In the genomic region with DNA sequence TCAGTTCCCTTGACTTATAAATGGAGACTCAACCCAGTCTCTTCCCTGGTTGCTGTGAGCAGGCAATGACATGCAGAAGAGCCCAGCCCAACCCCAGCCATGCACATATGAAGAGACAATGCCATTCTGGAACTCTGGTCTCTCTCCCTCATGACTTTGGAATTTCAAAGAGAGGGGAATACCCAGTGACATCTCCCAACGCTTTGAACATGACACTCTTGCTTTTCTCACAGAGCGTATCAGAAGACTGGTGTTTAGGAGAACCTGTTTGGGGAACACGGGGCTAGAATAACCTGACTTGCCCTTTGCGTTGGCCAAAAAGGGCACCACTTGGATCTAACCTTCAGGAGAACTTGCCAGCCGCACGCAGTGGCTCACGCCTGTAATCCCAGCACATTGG, we compare ENCODE assay signal across 23 cellular contexts. TPM values are rescaled to one million over a fixed set of nuclear protein-coding genes. Genes with fewer than 3 reads are reported as not detected.
DNase-seq lines count a peak whose midpoint lies in the region; ATAC-seq and TF ChIP-seq lines count a peak whose summit lies in the region.
"Had no signal": no experiment of that assay in that cellular context is flagged by ENCODE, and none has a peak within 500 bp of the region (broad histone marks: within the 10 kb centered on the region; RNA-seq: fewer than 3 reads in every experiment).

No MANE protein-coding gene starts in this region.

- H3K36me3 ChIP-seq in right atrium auricular region (peaks cover 73% of the 10 kb centered on the region), thymus (ENCODE audit: control insufficient read depth, insufficient read depth) (peaks cover 76% of the 10 kb centered on the region), Peyer's patch (peaks cover 0 to 94% (median 0%) of the 10 kb centered on the region in 3 donors)

- TF ChIP-seq CTCF in right atrium auricular region (IDR thresholded peaks at IDR 0.05) (no peak), nephron progenitor cell (IDR thresholded peaks at IDR 0.05) (no peak), Peyer's patch (IDR thresholded peaks at IDR 0.05) (no peak)

- H3K9me3 Mint-ChIP-seq in nephron progenitor cell: no peaks in the 10 kb centered on the region
- H3K9me3 Mint-ChIP-seq: CD4-positive, alpha-beta memory T cell; IgD-negative memory B cell had no signal

- ATAC-seq in left cardiac atrium (peak; percentile 20 to 38), esophagus mucosa (peak; percentile 80), GM18519 (IDR thresholded peaks at IDR 0.05; ENCODE audit: low FRiP score, unreplicated experiment) (no peak)
- ATAC-seq: GM12878 had no signal

- TF ChIP-seq POLR2A in Peyer's patch (IDR thresholded peaks at IDR 0.05): no peak

- peaks cover 66% of the 10 kb centered on the region for H3K36me3 Mint-ChIP-seq in nephron progenitor cell (ENCODE audit: low read depth)

- H3K4me3 Mint-ChIP-seq in nephron progenitor cell: no peak overlapping the region
- H3K4me3 Mint-ChIP-seq: CD4-positive, alpha-beta memory T cell; IgD-negative memory B cell had no signal

- H3K4me3 ChIP-seq in right atrium auricular region (no peak overlapping the region), thymus (ENCODE audit: low read length) (no peak overlapping the region), Peyer's patch (no peak overlapping the region)
- H3K4me3 ChIP-seq: BLaER1, GM12878, SJSA1 had no signal

- H3K27ac ChIP-seq in right atrium auricular region (peak overlapping the region in 1 of 2 donors; percentile 29), thymus (ENCODE audit: low read depth) (peak overlapping the region; percentile 25), Peyer's patch (no peak overlapping the region)
- H3K27ac ChIP-seq: 22Rv1, BLaER1, SJSA1 had no signal

- POLR2A ChIA-PET in HEK293T (lab: Yijun Ruan, JAX): interaction anchor here (1.0 kb wide), 1 partner anchor 9 kb away, joined by 5 read pairs; no protein-coding TSS in a partner anchor

- peak overlapping the region; percentile 72 for H3K27ac Mint-ChIP-seq in nephron progenitor cell
- H3K27ac Mint-ChIP-seq: IgD-negative memory B cell had no signal

- H3K4me1 ChIP-seq in right atrium auricular region (no peaks in the 10 kb centered on the region), thymus (ENCODE audit: control insufficient read depth, insufficient read depth, low read length) (no peaks in the 10 kb centered on the region), Peyer's patch (no peaks in the 10 kb centered on the region)
- H3K4me1 ChIP-seq: BLaER1, Caco-2, SJSA1 had no signal

- H3K27me3 Mint-ChIP-seq in nephron progenitor cell (ENCODE audit: low read depth, poor library complexity): no peaks in the 10 kb centered on the region
- H3K27me3 Mint-ChIP-seq: CD4-positive, alpha-beta memory T cell; IgD-negative memory B cell had no signal

- H3K27me3 ChIP-seq in right atrium auricular region (no peaks in the 10 kb centered on the region), thymus (ENCODE audit: control insufficient read depth, insufficient read depth) (no peaks in the 10 kb centered on the region), Peyer's patch (no peaks in the 10 kb centered on the region)
- H3K27me3 ChIP-seq: BLaER1, SJSA1 had no signal

- DNase-seq in left cardiac atrium (no peak), right atrium auricular region (ENCODE audit: low spot score) (no peak), nephron progenitor cell (no peak), Peyer's patch (no peak), HEK293T (ENCODE audit: extremely low spot score) (no peak)
- DNase-seq: ACHN; Caco-2; CD4-positive, alpha-beta memory T cell; DMS 273 treated with DMSO at 0.1 percent for 48 hours; DND-41; NCI-H1105; NCI-H146; NCI-H2029; NCI-H2227 treated with DMSO at 0.1 percent for 48 hours; NCI-H510A had no signal

- CTCF ChIA-PET in HEK293T (lab: Yijun Ruan, JAX): no interaction called here

- H3K9me3 ChIP-seq in right atrium auricular region (no peaks in the 10 kb centered on the region), thymus (ENCODE audit: control insufficient read depth) (no peaks in the 10 kb centered on the region), Peyer's patch (no peaks in the 10 kb centered on the region)
- H3K9me3 ChIP-seq: BLaER1, Caco-2, SJSA1 had no signal

- intact Hi-C loops in left cardiac atrium (cut with DNase I): no loop called here

- H3K4me1 Mint-ChIP-seq in nephron progenitor cell: no peaks in the 10 kb centered on the region

- 97% methylated on average over 7 of the region's 7 CpGs for WGBS in thymus

TF ChIP-seq in HEK293T, 16 proteins besides CTCF, POLR2A, EP300 and RAD21:
- TF ChIP-seq FOXA1 (IDR thresholded peaks at IDR 0.05) (no peak), ARNT (IDR thresholded peaks at IDR 0.05) (no peak), LEF1 (IDR thresholded peaks at IDR 0.05; ENCODE audit: borderline replicate concordance) (no peak), FOXM1 (IDR thresholded peaks at IDR 0.05; ENCODE audit: borderline replicate concordance) (no peak), NFRKB (IDR thresholded peaks at IDR 0.05) (no peak), BHLHE40 (IDR thresholded peaks at IDR 0.05; ENCODE audit: borderline replicate concordance) (no peak), CTBP1 (IDR thresholded peaks at IDR 0.05; ENCODE audit: borderline replicate concordance) (no peak), SUZ12 (IDR thresholded peaks at IDR 0.05) (no peak), FOXK2 (IDR thresholded peaks at IDR 0.05) (no peak), TARDBP (IDR thresholded peaks at IDR 0.05) (no peak), HDGF (IDR thresholded peaks at IDR 0.05; ENCODE audit: borderline replicate concordance) (no peak), ZNF384 (IDR thresholded peaks at IDR 0.05) (no peak), L3MBTL2 (conservative IDR thresholded peaks at IDR 0.05) (no peak), SP1 (IDR thresholded peaks at IDR 0.05) (no peak)
TF ChIP-seq in HEK293T: peak in this region for 0.

RNA-seq across cellular contexts. Expression of gene RANGAP1, which starts 12.9 kb away (rescaled TPM):
- 10 to 100 TPM; 33.7 to 34.0 TPM for total RNA-seq in left cardiac atrium
- 10 to 100 TPM; 22.3 to 33.3 TPM for total RNA-seq in right atrium auricular region
- 78.9 TPM for total RNA-seq in esophagus mucosa
- polyA plus RNA-seq in thymus: 63.6 TPM
- total RNA-seq in Peyer's patch: 10 to 100 TPM; 29.8 to 79.2 (median 35.8) TPM

RNA-seq across cellular contexts. Expression of gene ZC3H7B, which starts 28.2 kb away (rescaled TPM):
- total RNA-seq in left cardiac atrium (10 to 100 TPM; 35.0 to 39.3 TPM), right atrium auricular region (10 to 100 TPM; 24.5 to 33.3 TPM), esophagus mucosa (21.1 TPM), Peyer's patch (10 to 100 TPM; 39.9 to 65.1 (median 60.0) TPM)
- polyA plus RNA-seq in thymus: 29.8 TPM

RNA-seq across cellular contexts. Expression of gene CHADL, which starts 32.4 kb away (rescaled TPM):
- total RNA-seq in left cardiac atrium (10 to 100 TPM in 1 of 2 donors, 1 to 10 TPM in 1; 7.7 to 14.4 TPM), right atrium auricular region (10 to 100 TPM in 1 of 2 donors, 1 to 10 TPM in 1; 8.3 to 16.1 TPM), esophagus mucosa (3.9 TPM), Peyer's patch (1 to 10 TPM in 2 of 4 donors, under 1 TPM in 1, not detected in 1; 0.80 to 5.3 (median 2.3) TPM)
- polyA plus RNA-seq in thymus: 3.4 TPM
- total RNA-seq: GM12878 had no signal
